Comparison of ENCODE assay signal across 19 cellular contexts in the genomic region with DNA sequence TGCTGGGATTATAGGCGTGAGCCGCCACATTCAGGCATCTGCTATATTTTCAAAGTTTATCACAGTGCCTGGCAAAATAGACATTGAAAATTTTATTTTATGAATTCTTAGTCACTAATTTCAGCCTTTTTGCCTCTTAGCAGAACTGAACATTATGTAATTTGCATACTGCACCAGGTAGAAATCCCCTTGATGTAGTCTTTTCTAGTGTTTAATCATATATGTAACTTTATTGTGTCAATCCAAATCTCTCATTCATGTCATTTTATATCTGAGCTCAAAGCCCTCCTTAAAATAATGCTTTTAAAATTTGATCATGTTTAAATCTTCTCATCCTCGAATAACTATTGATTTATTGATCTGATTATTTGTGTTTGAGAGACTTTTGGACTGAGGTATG. TPM values are rescaled to one million over a fixed set of nuclear protein-coding genes. Genes with fewer than 3 reads are reported as not detected.
A peak's percentile ranks its signal among the peaks of the same experiment; 100 is the strongest.
DNase-seq lines count a peak whose midpoint lies in the region; ATAC-seq lines count a peak whose summit lies in the region.
"Had no signal": no experiment of that assay in that cellular context is flagged by ENCODE, and none has a peak within 500 bp of the region (broad histone marks: within the 10 kb centered on the region; RNA-seq: fewer than 3 reads in every experiment).

No MANE protein-coding gene starts in this region.

- H3K36me3 Mint-ChIP-seq in T-helper 1 cell treated with Interleukin-12 subunit alpha and Interleukin-12 subunit beta and Interleukin-4 antibody, amounts not matched to agents 30 μg/mL and 1 μg/mL, for 36 hours (ENCODE audit: low read depth): no peaks in the 10 kb centered on the region
- peaks cover 3% of the 10 kb centered on the region for H3K36me3 Mint-ChIP-seq in IgD-negative memory B cell
- H3K36me3 Mint-ChIP-seq in central memory CD8-positive, alpha-beta T cell (ENCODE audit: insufficient read depth): peaks cover 6% of the 10 kb centered on the region

- no peak overlapping the region for H3K23ac ChIP-seq in mesendoderm (ENCODE audit: low read length)

- H3K27me3 Mint-ChIP-seq in T-helper 1 cell treated with Interleukin-12 subunit alpha and Interleukin-12 subunit beta and Interleukin-4 antibody, amounts not matched to agents 30 μg/mL and 1 μg/mL, for 36 hours (ENCODE audit: low read depth): no peaks in the 10 kb centered on the region
- no peaks in the 10 kb centered on the region for H3K27me3 Mint-ChIP-seq in IgD-negative memory B cell
- H3K27me3 Mint-ChIP-seq in central memory CD8-positive, alpha-beta T cell: no peaks in the 10 kb centered on the region

- no peak overlapping the region for H3K18ac ChIP-seq in mesendoderm (ENCODE audit: low read length)

- H2BK15ac ChIP-seq in mesendoderm (replicated peaks; ENCODE audit: low read depth): no peak overlapping the region

- no peak overlapping the region for H3K4me3 ChIP-seq in BLaER1 treated with 17β-estradiol and CSF1 and Interleukin-3, amounts not matched to agents 10 nM and 100 nM
- no peak overlapping the region for H3K4me3 ChIP-seq in mesendoderm (ENCODE audit: low read length)
- H3K4me3 ChIP-seq: adrenal gland, cardiac muscle cell, gastrocnemius medialis, thyroid gland had no signal

- no peaks in the 10 kb centered on the region for H3K9me3 Mint-ChIP-seq in T-helper 1 cell treated with Interleukin-12 subunit alpha and Interleukin-12 subunit beta and Interleukin-4 antibody, amounts not matched to agents 30 μg/mL and 1 μg/mL, for 36 hours
- H3K9me3 Mint-ChIP-seq in IgD-negative memory B cell: no peaks in the 10 kb centered on the region
- no peaks in the 10 kb centered on the region for H3K9me3 Mint-ChIP-seq in central memory CD8-positive, alpha-beta T cell

- H3K4me2 ChIP-seq in BLaER1 treated with 17β-estradiol and CSF1 and Interleukin-3, amounts not matched to agents 10 nM and 100 nM: peak overlapping the region in 10 of 11 experiments; percentile 5 to 70 (median 46); a peak in 14 of 22 replicates
- no peak overlapping the region for H3K4me2 ChIP-seq in mesendoderm (ENCODE audit: low read length)

- ATAC-seq in central memory CD8-positive, alpha-beta T cell (replicated peaks; ENCODE audit: extremely low read depth, poor library complexity, severe bottlenecking): no peak
- ATAC-seq: gastrocnemius medialis, left cardiac atrium had no signal

- H4K20me1 ChIP-seq in BLaER1 treated with 17β-estradiol and CSF1 and Interleukin-3, amounts not matched to agents 10 nM and 100 nM: peaks cover 0 to 95% (median 0%) of the 10 kb centered on the region in 11 experiments; a peak in 4 of 22 replicates

- no peaks in the 10 kb centered on the region for H3K79me2 ChIP-seq in mesendoderm (ENCODE audit: control insufficient read depth, insufficient read depth, low read length)

- H3K27ac Mint-ChIP-seq in T-helper 1 cell treated with Interleukin-12 subunit alpha and Interleukin-12 subunit beta and Interleukin-4 antibody, amounts not matched to agents 30 μg/mL and 1 μg/mL, for 36 hours: peak overlapping the region; percentile 3
- H3K27ac Mint-ChIP-seq in IgD-negative memory B cell: peak overlapping the region; percentile 90 to 98 (median 96)
- H3K27ac Mint-ChIP-seq in central memory CD8-positive, alpha-beta T cell (ENCODE audit: low read depth): peak overlapping the region; percentile 80

- no peak overlapping the region for H4K5ac ChIP-seq in mesendoderm (ENCODE audit: low read length)

- no peak overlapping the region for H3K9ac ChIP-seq in BLaER1 treated with 17β-estradiol and CSF1 and Interleukin-3, amounts not matched to agents 10 nM and 100 nM
- no peak overlapping the region for H3K9ac ChIP-seq in mesendoderm (ENCODE audit: low read length)

- peaks cover 38 to 64% (median 46%) of the 10 kb centered on the region in 10 experiments for H3K4me1 ChIP-seq in BLaER1 treated with 17β-estradiol and CSF1 and Interleukin-3, amounts not matched to agents 10 nM and 100 nM
- no peaks in the 10 kb centered on the region for H3K4me1 ChIP-seq in mesendoderm (ENCODE audit: control insufficient read depth, low read depth, low read length)
- H3K4me1 ChIP-seq: BE2C had no signal

- no peak overlapping the region for H2BK120ac ChIP-seq in mesendoderm (ENCODE audit: low read depth, low read length)

- no peak overlapping the region for H3K4me3 Mint-ChIP-seq in T-helper 1 cell treated with Interleukin-12 subunit alpha and Interleukin-12 subunit beta and Interleukin-4 antibody, amounts not matched to agents 30 μg/mL and 1 μg/mL, for 36 hours
- H3K4me3 Mint-ChIP-seq in IgD-negative memory B cell: peak overlapping the region; percentile 70 to 94 (median 84)
- H3K4me3 Mint-ChIP-seq in central memory CD8-positive, alpha-beta T cell: no peak overlapping the region

- DNase-seq in T-helper 1 cell: no peak
- DNase-seq in central memory CD8-positive, alpha-beta T cell (ENCODE audit: low spot score in 2 of 2): no peak
- no peak for DNase-seq in NCI-H2081 (lab: John Stamatoyannopoulos, UW)
- no peak for DNase-seq in mesendoderm
- DNase-seq in SW 1271 (lab: John Stamatoyannopoulos, UW): no peak
- DNase-seq: activated CD8-positive, alpha-beta memory T cell treated with anti-CD3 and anti-CD28 coated beads, Interleukin-2, amount 50 U/mL, for 48 hours; adrenal gland; BE2C; gastrocnemius medialis; left cardiac atrium; NCI-H1930; Right ventricle myocardium superior; thyroid gland had no signal

- peaks cover 7% of the 10 kb centered on the region for H3K4me1 Mint-ChIP-seq in T-helper 1 cell treated with Interleukin-12 subunit alpha and Interleukin-12 subunit beta and Interleukin-4 antibody, amounts not matched to agents 30 μg/mL and 1 μg/mL, for 36 hours (ENCODE audit: low read depth)
- H3K4me1 Mint-ChIP-seq in IgD-negative memory B cell: peaks cover 45 to 49% (median 48%) of the 10 kb centered on the region in 3 donors
- peaks cover 56% of the 10 kb centered on the region for H3K4me1 Mint-ChIP-seq in central memory CD8-positive, alpha-beta T cell

- no peaks in the 10 kb centered on the region for H3K79me1 ChIP-seq in mesendoderm (ENCODE audit: low read length)

- no peak overlapping the region for H3K56ac ChIP-seq in mesendoderm (ENCODE audit: low read length)

- H2BK5ac ChIP-seq in mesendoderm (ENCODE audit: low read length): no peak overlapping the region

- H3K27me3 ChIP-seq in BLaER1 treated with 17β-estradiol and CSF1 and Interleukin-3, amounts not matched to agents 10 nM and 100 nM: no peaks in the 10 kb centered on the region
- H3K27me3 ChIP-seq in mesendoderm (ENCODE audit: insufficient read depth, low read length, poor library complexity): no peaks in the 10 kb centered on the region
- H3K27me3 ChIP-seq: adrenal gland, BE2C, cardiac muscle cell, gastrocnemius medialis, thyroid gland had no signal

- H3K36me3 ChIP-seq in BLaER1 treated with 17β-estradiol and CSF1 and Interleukin-3, amounts not matched to agents 10 nM and 100 nM: peaks cover 0 to 22% (median 9%) of the 10 kb centered on the region in 11 experiments; a peak in 10 of 22 replicates
- no peaks in the 10 kb centered on the region for H3K36me3 ChIP-seq in mesendoderm (ENCODE audit: control insufficient read depth, insufficient read depth, low read length)
- H3K36me3 ChIP-seq: adrenal gland, BE2C, cardiac muscle cell, gastrocnemius medialis, thyroid gland had no signal

- no peak overlapping the region for H3K4ac ChIP-seq in mesendoderm (ENCODE audit: low read depth, low read length)

- peaks cover 0 to 12% (median 5%) of the 10 kb centered on the region in 11 experiments; a peak in 9 of 22 replicates for H3K9me3 ChIP-seq in BLaER1 treated with 17β-estradiol and CSF1 and Interleukin-3, amounts not matched to agents 10 nM and 100 nM (replicated peaks in 1 of 11)
- H3K9me3 ChIP-seq: adrenal gland, BE2C, gastrocnemius medialis, thyroid gland had no signal

- no peak overlapping the region for H3K27ac ChIP-seq in BLaER1 treated with 17β-estradiol and CSF1 and Interleukin-3, amounts not matched to agents 10 nM and 100 nM
- H3K27ac ChIP-seq in mesendoderm (ENCODE audit: low read depth, low read length): no peak overlapping the region
- H3K27ac ChIP-seq: 22Rv1, adrenal gland, cardiac muscle cell, gastrocnemius medialis, HL-60, thyroid gland had no signal

- no peak overlapping the region for H4K8ac ChIP-seq in mesendoderm (ENCODE audit: low read depth, low read length)

- no CpG with 5 or more reads among the region's 3 CpGs for WGBS in mesendoderm (ENCODE audit: extremely low coverage, insufficient coverage, low lambda C conversion rate)

- no peak overlapping the region for H2AK5ac ChIP-seq in mesendoderm (ENCODE audit: low read length)

RNA-seq across cellular contexts. Expression of a gene that starts 19.2 kb away (rescaled TPM):
- 8.5 TPM for polyA plus RNA-seq in IgD-negative memory B cell
- 9.2 TPM for polyA plus RNA-seq in mesendoderm (2013, experiment 1 of 2)
- polyA plus RNA-seq in mesendoderm (2013, experiment 2 of 2): 8.9 TPM

Comparison
In these comparisons a context has a peak if more than half of its experiments do, and no peak if none do; other contexts are left out.
1. H3K27ac Mint-ChIP-seq: peak in every context shown above with its lines; median percentile 96 in IgD-negative memory B cell; 80 in central memory CD8-positive, alpha-beta T cell; 3 in T-helper 1 cell treated with Interleukin-12 subunit alpha and Interleukin-12 subunit beta and Interleukin-4 antibody, amounts not matched to agents 30 μg/mL and 1 μg/mL, for 36 hours.
2. H3K4me3 Mint-ChIP-seq: peak in IgD-negative memory B cell (4 of 4); none in T-helper 1 cell treated with Interleukin-12 subunit alpha and Interleukin-12 subunit beta and Interleukin-4 antibody, amounts not matched to agents 30 μg/mL and 1 μg/mL, for 36 hours (single experiment) and central memory CD8-positive, alpha-beta T cell (single experiment).